In the genomic region with DNA sequence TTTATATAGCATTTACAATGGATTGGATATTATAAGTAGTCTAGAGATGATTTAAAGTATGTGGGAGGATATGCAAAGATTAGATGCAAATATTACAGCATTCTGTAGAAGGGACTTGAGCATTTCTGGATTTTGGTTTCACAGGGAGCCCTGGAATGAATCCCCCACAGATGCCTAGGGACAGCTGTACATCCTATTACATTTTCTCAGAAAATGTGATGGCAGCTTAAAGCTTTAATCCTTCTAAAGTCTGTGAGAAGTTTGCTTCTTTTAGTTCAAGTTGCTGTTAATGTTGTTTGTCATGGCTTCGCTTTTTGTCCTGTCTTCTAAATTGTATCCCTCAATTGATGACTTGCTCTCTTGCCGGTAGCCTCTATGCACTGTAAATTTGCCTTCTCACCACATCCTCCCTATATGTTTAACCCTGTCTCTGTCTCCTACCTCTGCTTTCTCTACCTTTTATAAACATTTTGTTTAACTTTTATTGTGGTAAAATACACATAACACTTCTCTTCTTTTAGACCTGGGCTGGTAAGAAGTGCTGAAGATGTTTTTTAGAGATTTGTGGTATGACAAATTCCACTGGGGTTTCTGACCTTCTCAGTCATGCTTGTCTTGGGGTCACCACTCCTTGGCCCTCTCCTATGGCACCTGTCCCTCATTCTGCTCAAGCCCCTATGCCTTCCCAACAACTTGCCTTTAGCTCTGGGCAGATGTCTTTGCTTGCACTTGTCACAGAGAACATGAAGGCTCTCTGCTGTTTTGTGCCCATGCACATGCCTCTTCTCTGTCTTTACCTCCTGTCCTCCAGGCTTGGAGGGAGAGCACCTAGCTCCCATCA, we compare ENCODE assay signal across 13 cellular contexts. TPM values are rescaled to one million over a fixed set of nuclear protein-coding genes. Genes with fewer than 3 reads are reported as not detected.
DNase-seq lines count a peak whose midpoint lies in the region; ATAC-seq, FAIRE-seq and TF ChIP-seq lines count a peak whose summit lies in the region.
"Had no signal": no experiment of that assay in that cellular context is flagged by ENCODE, and none has a peak within 500 bp of the region (broad histone marks: within the 10 kb centered on the region; RNA-seq: fewer than 3 reads in every experiment).

No MANE protein-coding gene starts in this region.

- no peak overlapping the region for H2BK15ac ChIP-seq in H1 (ENCODE audit: low read length)

- FAIRE-seq in H1 (lab: Jason Lieb, UNC), result no peak

- no peak overlapping the region for H3K9ac ChIP-seq in H1 (replicated peaks in 1 of 4; ENCODE audit: extremely low read depth in 1 of 4, low read depth in 3 of 4, low read length in 3 of 4)
- H3K9ac ChIP-seq: GM23248 had no signal

- no peak overlapping the region for H3K27ac ChIP-seq in CD4-positive, alpha-beta memory T cell (ENCODE audit: low read depth, low read length)
- H3K27ac ChIP-seq in H1 (ENCODE audit: low read depth, low read length), result no peak overlapping the region
- no peak overlapping the region for H3K27ac ChIP-seq in prostate gland
- H3K27ac ChIP-seq: GM23248, WERI-Rb-1 had no signal

- no peak for TF ChIP-seq EP300 in H1 (IDR thresholded peaks at IDR 0.05; ENCODE audit: borderline replicate concordance in 1 of 2, low read depth in 2 of 2, low read length in 2 of 2)

- TF ChIP-seq CTCF in H1 (IDR thresholded peaks at IDR 0.05; ENCODE audit: control extremely low read depth in 1 of 3, insufficient read depth in 1 of 3, low read depth in 1 of 3, low read length in 3 of 3) (no peak), prostate gland (IDR thresholded peaks at IDR 0.05) (no peak)

- H3K27ac Mint-ChIP-seq in CD4-positive, alpha-beta memory T cell, result peak overlapping the region in 6 of 7 donors; percentile 7 to 85 (median 53)

- no peak overlapping the region for H2BK120ac ChIP-seq in H1 (replicated peaks; ENCODE audit: low read depth, low read length)

- H3K36me3 Mint-ChIP-seq in CD4-positive, alpha-beta memory T cell, result peaks cover under 1% of the 10 kb centered on the region in 2 donors

- intact Hi-C loops in CD4-positive, alpha-beta memory T cell (cut with micrococcal nuclease), result loop anchor here (2.0 to 5.0 kb wide), 2 partner anchors 15 to 34 kb away; no protein-coding TSS in a partner anchor
- intact Hi-C loops in prostate gland (cut with DNase I), result no loop called here

- H2AFZ ChIP-seq in H1 (ENCODE audit: low read length), result no peak overlapping the region
- H2AFZ ChIP-seq: GM23248 had no signal

- H3K18ac ChIP-seq in H1 (ENCODE audit: extremely low read depth, low read length), result no peak overlapping the region

- no peak overlapping the region for H4K5ac ChIP-seq in H1 (ENCODE audit: insufficient read length, low read depth, low read length)

- no peaks in the 10 kb centered on the region for H3K27me3 Mint-ChIP-seq in CD4-positive, alpha-beta memory T cell

- CTCF ChIA-PET in CD4-positive, alpha-beta memory T cell (lab: Charles Lee; ENCODE audit: partially characterized antibody), result interaction anchor here (0.9 to 1.6 kb wide), 4 partner anchors 16 to 221 kb away, joined by 3 to 4 read pairs (median 4); no protein-coding TSS in a partner anchor
- CTCF ChIA-PET in H1 (lab: Charles Lee; ENCODE audit: partially characterized antibody), result interaction anchor here (0.9 to 1.0 kb wide), 2 partner anchors 31 to 105 kb away, joined by 3 read pairs; no protein-coding TSS in a partner anchor

- H3K9me3 Mint-ChIP-seq in CD4-positive, alpha-beta memory T cell, result no peaks in the 10 kb centered on the region

- no peak overlapping the region for H3K4me2 ChIP-seq in H1 (ENCODE audit: insufficient read depth in 1 of 2, low read depth in 2 of 2, low read length in 2 of 2)

- TF ChIP-seq POLR2A in H1 (IDR thresholded peaks at IDR 0.05; ENCODE audit: control extremely low read depth in 1 of 2, low read depth in 2 of 2, low read length in 2 of 2) (no peak), prostate gland (IDR thresholded peaks at IDR 0.05) (no peak)

- peak overlapping the region; percentile 17 to 82 (median 61) for H3K4me3 Mint-ChIP-seq in CD4-positive, alpha-beta memory T cell

- peaks cover 77% of the 10 kb centered on the region for H3K4me1 ChIP-seq in CD4-positive, alpha-beta memory T cell (ENCODE audit: insufficient read depth, low read length)
- H3K4me1 ChIP-seq in H1 (replicated peaks in 1 of 4; ENCODE audit: control insufficient read depth in 3 of 4, insufficient read depth in 4 of 4, low read length in 3 of 4) (peaks cover 0 to 3% (median 1%) of the 10 kb centered on the region in 4 experiments; a peak in 1 of 7 replicates), prostate gland (replicated peaks) (peaks cover 7% of the 10 kb centered on the region)

- H3K27me3 ChIP-seq in CD4-positive, alpha-beta memory T cell (ENCODE audit: insufficient read depth, low read length), result no peaks in the 10 kb centered on the region
- H3K27me3 ChIP-seq in H1 (replicated peaks in 1 of 4; ENCODE audit: control insufficient read depth in 3 of 4, extremely low read depth in 1 of 4, insufficient read depth in 3 of 4, low read length in 3 of 4) (no peaks in the 10 kb centered on the region), prostate gland (replicated peaks; ENCODE audit: insufficient read depth) (no peaks in the 10 kb centered on the region)

- H4K8ac ChIP-seq in H1 (ENCODE audit: extremely low read depth, insufficient read depth, low read length), result peak overlapping the region; percentile 45

- H3K14ac ChIP-seq in H1 (ENCODE audit: insufficient read length), result no peak overlapping the region

- no peaks in the 10 kb centered on the region for H3K36me3 ChIP-seq in CD4-positive, alpha-beta memory T cell (ENCODE audit: insufficient read depth, low read length)
- H3K36me3 ChIP-seq in H1 (ENCODE audit: control insufficient read depth in 2 of 4, insufficient read depth in 4 of 4, low read length in 3 of 4) (no peaks in the 10 kb centered on the region), prostate gland (no peaks in the 10 kb centered on the region)
- H3K36me3 ChIP-seq: WERI-Rb-1 had no signal

- peaks cover 60 to 79% (median 69%) of the 10 kb centered on the region in 4 donors for H3K4me1 Mint-ChIP-seq in CD4-positive, alpha-beta memory T cell

- H3K4me3 ChIP-seq in CD4-positive, alpha-beta memory T cell (ENCODE audit: low read length in 2 of 2), result no peak overlapping the region
- H3K4me3 ChIP-seq in H1 (ENCODE audit: extremely low read depth in 1 of 4, insufficient read depth in 2 of 4, low read depth in 3 of 4, low read length in 4 of 4), result no peak overlapping the region
- no peak overlapping the region for H3K4me3 ChIP-seq in prostate gland
- H3K4me3 ChIP-seq: GM23248 had no signal

- peak in 2 of 5 donors; percentile 26 to 38 for DNase-seq in CD4-positive, alpha-beta memory T cell
- DNase-seq in NCI-H82 (lab: John Stamatoyannopoulos, UW) (peak; percentile 58), H1 (ENCODE audit: low read depth in 1 of 2, low spot score in 2 of 2) (no peak), prostate gland (ENCODE audit: low spot score) (no peak)
- DNase-seq: cortex of kidney, GM23248, midbrain, NCI-H774, WERI-Rb-1 had no signal

- H4K20me1 ChIP-seq in H1 (replicated peaks in 1 of 2; ENCODE audit: control insufficient read depth in 1 of 2, insufficient read depth in 2 of 2, low read length in 2 of 2), result no peaks in the 10 kb centered on the region

- no peak overlapping the region for H3K23ac ChIP-seq in H1 (ENCODE audit: insufficient read length)

- no peaks in the 10 kb centered on the region for H3K9me3 ChIP-seq in CD4-positive, alpha-beta memory T cell (ENCODE audit: control insufficient read depth in 1 of 2, low read length in 2 of 2)
- H3K9me3 ChIP-seq in H1 (ENCODE audit: insufficient read depth in 2 of 2, low read depth in 1 of 2, low read length in 1 of 2), result no peaks in the 10 kb centered on the region
- no peaks in the 10 kb centered on the region for H3K9me3 ChIP-seq in prostate gland

- POLR2A ChIA-PET in CD4-positive, alpha-beta memory T cell (lab: Charles Lee; ENCODE audit: partially characterized antibody), result interaction anchor here (1.0 to 4.2 kb wide), 6 partner anchors 11 to 166 kb away, joined by 3 to 14 read pairs (median 4); partner anchors contain the start of genes ERAP1 and LNPEP
- POLR2A ChIA-PET in H1 (lab: Charles Lee; ENCODE audit: partially characterized antibody), result no interaction called here

- H3K23me2 ChIP-seq in H1 (ENCODE audit: low read depth, low read length), result no peaks in the 10 kb centered on the region

- H3K79me2 ChIP-seq in H1 (ENCODE audit: control insufficient read depth in 1 of 2, insufficient read depth in 2 of 2, low read length in 2 of 2), result no peaks in the 10 kb centered on the region

- no peak overlapping the region for H3K4ac ChIP-seq in H1 (replicated peaks; ENCODE audit: insufficient read length, low read depth, low read length)

- H2AK5ac ChIP-seq in H1 (ENCODE audit: low read depth, low read length), result no peak overlapping the region

- peak; percentile 44 for ATAC-seq in GM19351 (IDR thresholded peaks at IDR 0.05; ENCODE audit: unreplicated experiment)
- no peak for ATAC-seq in HG03342 (IDR thresholded peaks at IDR 0.05; ENCODE audit: unreplicated experiment)
- no peak for ATAC-seq in GM21381 (IDR thresholded peaks at IDR 0.05; ENCODE audit: unreplicated experiment)
- no peak for ATAC-seq in GM18520 (IDR thresholded peaks at IDR 0.05; ENCODE audit: unreplicated experiment)

- H4K91ac ChIP-seq in H1 (replicated peaks; ENCODE audit: insufficient read length, low read length), result no peak overlapping the region

- H2BK12ac ChIP-seq in H1 (ENCODE audit: low read depth, low read length), result no peak overlapping the region

- no peak for TF ChIP-seq RAD21 in H1 (IDR thresholded peaks at IDR 0.05 in 1 of 2, conservative IDR thresholded peaks at IDR 0.05 in 1 of 2; ENCODE audit: low read depth in 2 of 2, low read length in 2 of 2)

- H2BK20ac ChIP-seq in H1 (ENCODE audit: low read length), result no peak overlapping the region

- 86% methylated on average over 2 of the region's 2 CpGs; no CpG with 5 or more reads in 1 of the 2 experiments for WGBS in H1 (ENCODE audit: extremely low coverage in 1 of 2, insufficient coverage in 1 of 2, insufficient read length in 1 of 2, insufficient replicate concordance in 2 of 2, low coverage in 1 of 2, low lambda C conversion rate in 2 of 2, missing lambda C conversion rate in 1 of 2), 2 experiments
- 81% methylated on average over 2 of the region's 2 CpGs for WGBS in prostate gland

- H3K56ac ChIP-seq in H1 (replicated peaks; ENCODE audit: insufficient read length, low read depth, low read length), result no peak overlapping the region

- no peak overlapping the region for H2BK5ac ChIP-seq in H1 (ENCODE audit: low read depth, low read length)

- H3K79me1 ChIP-seq in H1 (ENCODE audit: low read depth, low read length), result no peaks in the 10 kb centered on the region

RNA-seq across cellular contexts. Expression of gene LNPEP, which starts 37.9 kb away (rescaled TPM):
- total RNA-seq in CD4-positive, alpha-beta memory T cell, result 10 to 100 TPM; 92.5 to 97.3 TPM
- polyA plus RNA-seq in CD4-positive, alpha-beta memory T cell, result 10 to 100 TPM; 23.5 to 38.6 TPM
- total RNA-seq in H1 (2021; fragmentation: NEBNext Ultra II Directional; extraction: Animal tissue kit (Norgen Biotek cat#: 25700)), result 4.3 and 4.5 TPM in 2 replicates
- polyA plus RNA-seq in H1 (2011; rRNA removed), result 0.96 and 1.8 TPM in 2 replicates
- 1.6 TPM for polyA plus RNA-seq in H1 (2011; cell fraction: cytosol; rRNA removed)
- polyA plus RNA-seq in H1 (2011; cell fraction: nucleus; rRNA removed), result 1.1 TPM
- polyA plus RNA-seq in H1 (2012, experiment 1 of 2), result 0.79 to 2.2 TPM (median 1.2 TPM) in 4 replicates
- polyA plus RNA-seq in H1 (2012, experiment 2 of 2), result 0.16 TPM
- 2.8 TPM for polyA plus RNA-seq in H1 (2013, experiment 1 of 2)
- 2.1 TPM for polyA plus RNA-seq in H1 (2013, experiment 2 of 2)
- polyA minus RNA-seq in H1 (2011; rRNA and poly(A)+ RNA removed), result 9.1 and 12.5 TPM in 2 replicates
- polyA minus RNA-seq in H1 (2011; cell fraction: cytosol; rRNA and poly(A)+ RNA removed), result 4.5 TPM
- polyA minus RNA-seq in H1 (2011; cell fraction: nucleus; rRNA and poly(A)+ RNA removed), result 12.2 TPM
- 10 to 100 TPM; 38.5 to 43.9 TPM for total RNA-seq in prostate gland
